1 cellular context compared by ENCODE assay signal in genomic region chr12:22038734-22039133, GRCh38.
TF ChIP-seq lines count a peak whose summit lies in the region.

No MANE protein-coding gene starts in this region.

TF ChIP-seq in HepG2, 621 proteins besides CTCF, POLR2A, EP300 and RAD21 (continued from another document):
- TF ChIP-seq PRDM15 (CRISPR knock-in tag; IDR thresholded peaks at IDR 0.05) = no peak
- no peak for TF ChIP-seq ZNF574 (CRISPR knock-in tag; IDR thresholded peaks at IDR 0.05)
- TF ChIP-seq GMEB1 (CRISPR knock-in tag; IDR thresholded peaks at IDR 0.05; ENCODE audit: borderline replicate concordance) = no peak
- no peak for TF ChIP-seq SNAPC4 (CRISPR knock-in tag; IDR thresholded peaks at IDR 0.05)
